Comparison of ENCODE assay signal across 23 cellular contexts in the genomic region with DNA sequence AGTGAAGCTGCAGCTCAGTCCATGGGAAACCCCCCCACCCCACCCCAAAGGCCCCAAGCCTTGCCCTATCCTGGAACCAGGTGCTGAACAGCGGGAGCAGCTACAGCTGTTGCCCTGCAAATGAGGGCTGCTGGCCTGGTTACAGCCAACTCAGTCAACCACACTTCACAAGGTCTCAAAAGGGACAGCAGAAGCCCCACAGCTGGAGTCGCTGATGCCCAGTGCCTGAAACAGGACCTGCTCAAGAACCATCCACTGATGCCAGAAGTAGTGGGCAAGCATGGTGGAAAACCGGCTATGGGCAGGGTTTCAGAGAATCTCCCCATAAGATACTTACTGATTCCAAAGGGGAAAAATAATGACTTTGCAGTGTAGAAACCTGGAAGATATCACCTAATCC.
"Had no signal": no experiment of that assay in that cellular context is flagged by ENCODE, and none has a peak within 500 bp of the region (broad histone marks: within the 10 kb centered on the region; RNA-seq: fewer than 3 reads in every experiment).

No MANE protein-coding gene starts in this region.

- ATAC-seq: stimulated activated effector memory CD8-positive, alpha-beta T cell treated with anti-CD3 and anti-CD28 coated beads, Interleukin-12 subunit alpha, Interleukin-12 subunit beta, amount 100 ng/mL, for 72 hours; stimulated activated memory B cell treated with anti-CD40 and anti-IgM and Interleukin-4, amounts not matched to agents 10 μg/mL and 1 μg/mL and 100 μg/mL, for 72 hours; stimulated activated naive B cell treated with anti-CD40 and anti-IgM and Interleukin-4, amounts not matched to agents 10 μg/mL and 1 μg/mL and 100 μg/mL, for 72 hours; stimulated activated naive CD8-positive, alpha-beta T cell treated with anti-CD3 and anti-CD28 coated beads, Interleukin-15, amount 100 ng/mL, for 72 hours; stimulated activated naive CD8-positive, alpha-beta T cell treated with anti-CD3 and anti-CD28 coated beads, Interleukin-15, Interleukin-2, amounts not matched to agents 100 U/mL and 50 U/mL, for 24 hours; upper lobe of right lung had no signal

- DNase-seq: stimulated activated CD4-positive, alpha-beta T cell treated with anti-CD3 and anti-CD28 coated beads, Interleukin-2, amount 100 ng/mL, for 48 hours; stimulated activated CD4-positive, alpha-beta T cell treated with anti-CD3 and anti-CD28 coated beads, Interleukin-4, amount 100 ng/mL, for 1 hour; stimulated activated CD4-positive, alpha-beta T cell treated with anti-CD3 and anti-CD28 coated beads, Interleukin-4, amount 100 ng/mL, for 24 hours; stimulated activated CD4-positive, alpha-beta T cell treated with anti-CD3 and anti-CD28 coated beads, Interleukin-4, amount 100 ng/mL, for 4 hours; stimulated activated CD8-positive, alpha-beta memory T cell treated with anti-CD3 and anti-CD28 coated beads, Interleukin-4, amount 100 ng/mL, for 48 hours; stimulated activated naive B cell treated with anti-CD40 and anti-IgM and Interleukin-4, amounts not matched to agents 10 μg/mL and 1 μg/mL and 100 μg/mL, for 72 hours; stimulated activated naive CD4-positive, alpha-beta T cell; stimulated activated naive CD4-positive, alpha-beta T cell treated with Interleukin-2 at 50 U/mL for 16 hours; stimulated activated naive CD8-positive, alpha-beta T cell treated with anti-CD3 and anti-CD28 coated beads, Interleukin-15, amount 100 ng/mL, for 72 hours; stimulated activated naive CD8-positive, alpha-beta T cell treated with anti-CD3 and anti-CD28 coated beads, Interleukin-15, Interleukin-2, amounts not matched to agents 100 U/mL and 50 U/mL, for 24 hours; stomach; substantia nigra; testis; thyroid gland; transverse colon; trophoblast cell; upper lobe of left lung; upper lobe of right lung; uterus had no signal

- H3K9me3 Mint-ChIP-seq: stimulated activated effector memory CD8-positive, alpha-beta T cell treated with anti-CD3 and anti-CD28 coated beads, Interleukin-12 subunit alpha, Interleukin-12 subunit beta, amount 100 ng/mL, for 72 hours; stimulated activated naive CD8-positive, alpha-beta T cell treated with anti-CD3 and anti-CD28 coated beads, Interleukin-15, Interleukin-2, amounts not matched to agents 100 ng/mL and 50 ng/mL, for 24 hours; type B pancreatic cell had no signal

- H3K36me3 Mint-ChIP-seq: stimulated activated effector memory CD8-positive, alpha-beta T cell treated with anti-CD3 and anti-CD28 coated beads, Interleukin-12 subunit alpha, Interleukin-12 subunit beta, amount 100 ng/mL, for 72 hours; type B pancreatic cell had no signal

- H3K27me3 Mint-ChIP-seq: stimulated activated memory B cell treated with anti-CD40 and anti-IgM and Interleukin-4, amounts not matched to agents 10 μg/mL and 1 μg/mL and 100 μg/mL, for 72 hours; stimulated activated naive CD8-positive, alpha-beta T cell treated with anti-CD3 and anti-CD28 coated beads, Interleukin-15, amount 100 ng/mL, for 72 hours; stimulated activated naive CD8-positive, alpha-beta T cell treated with anti-CD3 and anti-CD28 coated beads, Interleukin-15, Interleukin-2, amounts not matched to agents 100 ng/mL and 50 ng/mL, for 24 hours; type B pancreatic cell had no signal

- H3K4me1 Mint-ChIP-seq: stimulated activated effector memory CD8-positive, alpha-beta T cell treated with anti-CD3 and anti-CD28 coated beads, Interleukin-12 subunit alpha, Interleukin-12 subunit beta, amount 100 ng/mL, for 72 hours; stimulated activated memory B cell treated with anti-CD40 and anti-IgM and Interleukin-4, amounts not matched to agents 10 μg/mL and 1 μg/mL and 100 μg/mL, for 72 hours; stimulated activated naive CD8-positive, alpha-beta T cell treated with anti-CD3 and anti-CD28 coated beads, Interleukin-15, amount 100 ng/mL, for 72 hours had no signal

- H3K4me3 Mint-ChIP-seq: stimulated activated effector memory CD8-positive, alpha-beta T cell treated with anti-CD3 and anti-CD28 coated beads, Interleukin-12 subunit alpha, Interleukin-12 subunit beta, amount 100 ng/mL, for 72 hours; stimulated activated memory B cell treated with anti-CD40 and anti-IgM and Interleukin-4, amounts not matched to agents 10 μg/mL and 1 μg/mL and 100 μg/mL, for 72 hours; stimulated activated naive B cell treated with anti-CD40 and anti-IgM and Interleukin-4, amounts not matched to agents 10 μg/mL and 1 μg/mL and 100 μg/mL, for 72 hours; stimulated activated naive CD8-positive, alpha-beta T cell treated with anti-CD3 and anti-CD28 coated beads, Interleukin-15, amount 100 ng/mL, for 72 hours; stimulated activated naive CD8-positive, alpha-beta T cell treated with anti-CD3 and anti-CD28 coated beads, Interleukin-15, Interleukin-2, amounts not matched to agents 100 ng/mL and 50 ng/mL, for 24 hours; type B pancreatic cell had no signal

- H3K27ac Mint-ChIP-seq: stimulated activated effector memory CD8-positive, alpha-beta T cell treated with anti-CD3 and anti-CD28 coated beads, Interleukin-12 subunit alpha, Interleukin-12 subunit beta, amount 100 ng/mL, for 72 hours; stimulated activated memory B cell treated with anti-CD40 and anti-IgM and Interleukin-4, amounts not matched to agents 10 μg/mL and 1 μg/mL and 100 μg/mL, for 72 hours; stimulated activated naive B cell treated with anti-CD40 and anti-IgM and Interleukin-4, amounts not matched to agents 10 μg/mL and 1 μg/mL and 100 μg/mL, for 72 hours; stimulated activated naive CD8-positive, alpha-beta T cell treated with anti-CD3 and anti-CD28 coated beads, Interleukin-15, amount 100 ng/mL, for 72 hours; stimulated activated naive CD8-positive, alpha-beta T cell treated with anti-CD3 and anti-CD28 coated beads, Interleukin-15, Interleukin-2, amounts not matched to agents 100 ng/mL and 50 ng/mL, for 24 hours; type B pancreatic cell had no signal
